In genomic region chr15:99213187-99213811, GRCh38 we compare ENCODE assay signal across 8 cellular contexts. TPM values are rescaled to one million over a fixed set of nuclear protein-coding genes. Genes with fewer than 3 reads are reported as not detected.
DNase-seq lines count a peak whose midpoint lies in the region; ATAC-seq and TF ChIP-seq lines count a peak whose summit lies in the region.

No MANE protein-coding gene starts in this region.

- no peaks in the 10 kb centered on the region for H3K27me3 Mint-ChIP-seq in Calu3 (ENCODE audit: unreplicated experiment)

- H3K27ac ChIP-seq in adrenal gland (peak overlapping the region in 2 of 5 donors; percentile 71 to 81), rectal smooth muscle tissue (ENCODE audit: low read depth, low read length) (peak overlapping the region; percentile 90)

- H3K36me3 Mint-ChIP-seq in Calu3 (ENCODE audit: insufficient read depth, unreplicated experiment): no peaks in the 10 kb centered on the region

- intact Hi-C loops in Calu3 (cut with micrococcal nuclease; ENCODE audit: unreplicated experiment) (loop anchor here (1.0 to 5.0 kb wide), 3 partner anchors 91 to 771 kb away; no protein-coding TSS in a partner anchor), adrenal gland (cut with DNase I) (loop anchor here in 1 of 2 donors (5.0 kb wide), 1 partner anchor 106 kb away; the partner anchor contains the start of gene SYNM), left cardiac atrium (cut with DNase I) (loop anchor here (2.0 to 5.0 kb wide), 2 partner anchors 41 to 108 kb away; partner anchors contain the start of gene SYNM (in 2 of the 2))

- BruUV-seq in Calu3 (replicated peaks; lab: Mats Ljungman, UMichigan): no TSS peak

- no peaks in the 10 kb centered on the region for H3K9me3 Mint-ChIP-seq in Calu3 (ENCODE audit: low read depth, unreplicated experiment)

- 0 to 4% (median 2%) methylated on average over 1 of the region's 1 CpG for WGBS in adrenal gland, 4 donors

- H3K4me1 ChIP-seq in Loucy (ENCODE audit: insufficient read depth, low read length, poor library complexity, severe bottlenecking) (no peaks in the 10 kb centered on the region), adrenal gland (replicated peaks in 1 of 2) (peaks cover 8 to 15% of the 10 kb centered on the region in 2 donors), rectal smooth muscle tissue (ENCODE audit: control insufficient read depth, insufficient read depth, low read length) (peaks cover 24% of the 10 kb centered on the region)

- no peak overlapping the region for H3K27ac Mint-ChIP-seq in Calu3 (ENCODE audit: unreplicated experiment)

- H3K4me3 Mint-ChIP-seq in Calu3 (ENCODE audit: low read depth, unreplicated experiment): no peak overlapping the region

- no peaks in the 10 kb centered on the region for H3K9me2 ChIP-seq in Loucy (replicated peaks; ENCODE audit: low read depth, low read length)

- H3K4me2 ChIP-seq in Loucy (ENCODE audit: low read depth, low read length, poor library complexity, severe bottlenecking): no peak overlapping the region

- TF ChIP-seq POLR2A in adrenal gland (IDR thresholded peaks at IDR 0.05): no peak

- H3K79me2 ChIP-seq in Loucy (ENCODE audit: insufficient read depth, low read length): no peaks in the 10 kb centered on the region

- DNase-seq in Calu3: peak; percentile 79
- peak; percentile 8 to 65 for DNase-seq in SW 1271 (lab: John Stamatoyannopoulos, UW)
- peak; percentile 76 to 96 (median 88) for DNase-seq in adrenal gland
- peak; percentile 81 for DNase-seq in left cardiac atrium

- peak; percentile 73 for TF ChIP-seq CTCF in Calu3 (IDR thresholded peaks at IDR 0.05; ENCODE audit: unreplicated experiment)
- peak; percentile 95 for TF ChIP-seq CTCF in Loucy (conservative IDR thresholded peaks at IDR 0.05; ENCODE audit: low read length)
- peak; percentile 72 to 96 (median 92) for TF ChIP-seq CTCF in adrenal gland (IDR thresholded peaks at IDR 0.05)

- no peaks in the 10 kb centered on the region for H3K27me3 ChIP-seq in Loucy (ENCODE audit: insufficient read depth, low read length, poor library complexity, severe bottlenecking)
- H3K27me3 ChIP-seq in adrenal gland: no peaks in the 10 kb centered on the region
- H3K27me3 ChIP-seq in rectal smooth muscle tissue (ENCODE audit: control insufficient read depth, insufficient read depth, low read length): no peaks in the 10 kb centered on the region

- no peak overlapping the region for H2AFZ ChIP-seq in Loucy (ENCODE audit: low read length)

- H3K9me3 ChIP-seq in Loucy (ENCODE audit: insufficient read depth, low read depth, low read length) (no peaks in the 10 kb centered on the region), adrenal gland (replicated peaks in 1 of 3) (no peaks in the 10 kb centered on the region)

- H4K20me1 ChIP-seq in Loucy (ENCODE audit: insufficient read depth, low read length, poor library complexity, severe bottlenecking): no peaks in the 10 kb centered on the region

- H3F3A ChIP-seq in Loucy (ENCODE audit: low read depth): no peaks in the 10 kb centered on the region

- CTCF ChIA-PET in Calu3 (lab: Charles Lee): interaction anchor here (0.9 to 2.5 kb wide), 2 partner anchors 104 to 113 kb away, joined by 3 to 13 read pairs; no protein-coding TSS in a partner anchor

- H3K4me3 ChIP-seq in Loucy (ENCODE audit: low read length, poor library complexity, severe bottlenecking) (no peak overlapping the region), adrenal gland (no peak overlapping the region), rectal smooth muscle tissue (ENCODE audit: low read length) (no peak overlapping the region)

- H3K4me1 Mint-ChIP-seq in Calu3 (ENCODE audit: low read depth, unreplicated experiment): no peaks in the 10 kb centered on the region

- ATAC-seq in GM21528 (IDR thresholded peaks at IDR 0.05; ENCODE audit: low FRiP score, unreplicated experiment) (peak; percentile 68), left cardiac atrium (peak; percentile 81 to 84), HG03520 (IDR thresholded peaks at IDR 0.05; ENCODE audit: unreplicated experiment) (no peak)

- H3K9ac ChIP-seq in Loucy (ENCODE audit: low read depth, low read length, poor library complexity, severe bottlenecking) (no peak overlapping the region), rectal smooth muscle tissue (ENCODE audit: low read length) (no peak overlapping the region)

- H3K36me3 ChIP-seq in Loucy (ENCODE audit: insufficient read depth, low read length) (no peaks in the 10 kb centered on the region), adrenal gland (replicated peaks in 1 of 2) (peaks cover 0 to 14% of the 10 kb centered on the region in 2 donors), rectal smooth muscle tissue (ENCODE audit: control insufficient read depth, insufficient read depth, low read length) (peaks cover 9% of the 10 kb centered on the region)

RNA-seq across cellular contexts. Expression of gene TTC23, which starts 36.1 kb away (rescaled TPM):
- total RNA-seq in Calu3 (2022): 17.4 and 18.9 TPM in 2 replicates
- 10 to 100 TPM; 11.1 to 42.0 (median 25.6) TPM for total RNA-seq in adrenal gland
- 10 to 100 TPM; 10.9 to 20.4 (median 16.2) TPM for polyA plus RNA-seq in adrenal gland
- total RNA-seq in left cardiac atrium: 10 to 100 TPM; 11.9 to 13.7 TPM

RNA-seq across cellular contexts. Expression of gene LRRC28, which starts 38.0 kb away (rescaled TPM):
- total RNA-seq in Calu3 (2022): 15.9 and 21.8 TPM in 2 replicates
- total RNA-seq in adrenal gland: 10 to 100 TPM; 17.8 to 49.8 (median 23.3) TPM
- polyA plus RNA-seq in adrenal gland: 10 to 100 TPM in 1 of 3 donors, 1 to 10 TPM in 2; 4.4 to 20.6 (median 7.0) TPM
- 10 to 100 TPM; 23.8 to 25.2 TPM for total RNA-seq in left cardiac atrium

Comparison
In these comparisons a context has a peak if more than half of its experiments do, and no peak if none do; other contexts are left out.
1. DNase-seq: peak in every context shown above with its lines; median percentile 88 in adrenal gland; 81 in left cardiac atrium; 79 in Calu3; 36 in SW 1271.